Comparison of ENCODE assay signal across 6 cellular contexts in the genomic region with DNA sequence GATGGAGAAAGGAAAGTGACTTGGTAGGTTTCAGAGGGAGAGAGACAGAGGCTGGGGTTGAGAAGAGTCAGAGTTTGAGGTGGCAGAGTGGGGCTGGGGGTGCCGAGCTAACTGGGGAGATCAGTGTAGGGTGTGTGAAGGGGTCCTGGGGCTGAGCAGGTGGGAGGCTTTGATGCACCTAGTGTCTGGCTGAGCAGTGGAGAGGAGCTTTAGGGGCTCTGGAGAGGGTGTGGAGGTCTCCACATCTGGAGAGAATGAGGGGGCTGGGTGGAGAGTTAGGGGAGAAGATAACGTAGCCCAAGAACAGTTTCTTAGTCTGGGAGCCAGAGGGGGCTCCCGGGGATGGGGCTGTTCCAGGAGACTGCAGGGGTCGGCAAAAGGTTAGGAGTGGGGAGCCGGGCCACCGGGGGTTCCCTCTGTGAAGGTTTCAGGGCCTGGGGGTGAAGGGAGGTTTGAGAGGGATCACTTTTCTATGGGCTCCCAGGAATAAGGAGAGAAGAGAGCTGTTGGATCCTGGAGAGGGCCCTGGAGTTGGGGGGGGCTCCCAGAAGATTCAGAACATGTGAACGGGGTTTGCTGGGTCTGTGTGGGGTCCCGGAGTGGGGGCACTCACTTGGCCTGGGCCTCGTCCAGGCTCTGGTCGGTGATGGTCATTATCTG. TPM values are rescaled to one million over a fixed set of nuclear protein-coding genes. Genes with fewer than 3 reads are reported as not detected.
DNase-seq lines count a peak whose midpoint lies in the region; ATAC-seq and TF ChIP-seq lines count a peak whose summit lies in the region.

No MANE protein-coding gene starts in this region.

- no TSS peak for BruUV-seq in IMR-90 (replicated peaks; lab: Mats Ljungman, UMichigan)

- WGBS in IMR-90 (ENCODE audit: extremely low coverage in 2 of 2, insufficient read length in 1 of 2), 2 experiments = 0% methylated on average over 1 of the region's 10 CpGs; no CpG with 5 or more reads in 1 of the 2 experiments

- peak; percentile 1 for ATAC-seq in IMR-90 (ENCODE audit: low read depth)
- ATAC-seq in sciatic nerve = no peak

- H4K8ac ChIP-seq in IMR-90 (ENCODE audit: low read depth in 2 of 2, low read length in 2 of 2) = peak overlapping the region; percentile 76 to 87

- no peaks in the 10 kb centered on the region for H3K9me3 ChIP-seq in IMR-90 (ENCODE audit: control insufficient read depth, insufficient read depth, low read length)

- no peaks in the 10 kb centered on the region for H3K9me3 Mint-ChIP-seq in dendritic cell treated with granulocyte-macrophage colony-stimulating factor and Interleukin-4, amounts not matched to agents 40 ng/mL and 50 ng/mL, for 4 days

- H3K4me2 ChIP-seq in IMR-90 (ENCODE audit: low read depth, low read length) = peak overlapping the region; percentile 85

- CTCF ChIA-PET in IMR-90 (lab: Yijun Ruan, JAX) = no interaction called here

- peak overlapping the region; percentile 95 for H3K4me3 Mint-ChIP-seq in dendritic cell treated with granulocyte-macrophage colony-stimulating factor and Interleukin-4, amounts not matched to agents 40 ng/mL and 50 ng/mL, for 4 days

- H3K27ac ChIP-seq in IMR-90 (ENCODE audit: insufficient read depth, low read length) = peak overlapping the region; percentile 91

- H2BK5ac ChIP-seq in IMR-90 (ENCODE audit: low read depth, low read length, poor library complexity, severe bottlenecking) = peak overlapping the region; percentile 83

- peak overlapping the region; percentile 68 for H3K18ac ChIP-seq in IMR-90 (ENCODE audit: low read depth, low read length)

- no peak for DNase-seq in IMR-90
- DNase-seq in posterior vena cava (ENCODE audit: low spot score) = peak; percentile 75
- DNase-seq in sciatic nerve (ENCODE audit: low spot score) = no peak
- no peak for DNase-seq in islet precursor cell
- DNase-seq in inferior parietal cortex (ENCODE audit: extremely low spot score) = no peak

- peaks cover 76% of the 10 kb centered on the region for H3K4me1 Mint-ChIP-seq in dendritic cell treated with granulocyte-macrophage colony-stimulating factor and Interleukin-4, amounts not matched to agents 40 ng/mL and 50 ng/mL, for 4 days (ENCODE audit: low read depth)

- H3K4ac ChIP-seq in IMR-90 (ENCODE audit: low read depth, low read length) = peak overlapping the region; percentile 97

- H4K20me1 ChIP-seq in IMR-90 (ENCODE audit: insufficient read depth, low read length) = no peaks in the 10 kb centered on the region

- dilution Hi-C loops in IMR-90 (cut with HindIII; ENCODE audit: low sequenced_read_pairs, unreplicated experiment) = no loop called here

- in situ Hi-C loops in IMR-90 (cut with MboI; ENCODE audit: low sequenced_read_pairs) = loop anchor here (25.0 kb wide), 1 partner anchor 773 kb away; the partner anchor contains the start of genes BRD2 and HLA-DMA

- 0 out of 2 replicates have a peak overlapping the region, but pooled peaks have one; percentile 1 for H2BK20ac ChIP-seq in IMR-90 (ENCODE audit: low read depth, low read length)

- peaks cover 19% of the 10 kb centered on the region for H3K9me1 ChIP-seq in IMR-90 (ENCODE audit: insufficient read depth, low read length)

- H3K27me3 ChIP-seq in IMR-90 (ENCODE audit: control insufficient read depth, insufficient read depth, low read length) = no peaks in the 10 kb centered on the region

- H3K4me3 ChIP-seq in IMR-90 (ENCODE audit: insufficient read depth, low read depth, low read length) = peak overlapping the region; percentile 75

- POLR2A ChIA-PET in IMR-90 (lab: Charles Lee; ENCODE audit: unreplicated experiment) = interaction anchor here (1.8 kb wide), 1 partner anchor 12 kb away, joined by 5 read pairs; no protein-coding TSS in a partner anchor

- peak overlapping the region; percentile 41; the same call in 1 of the 3 replicates for H2BK15ac ChIP-seq in IMR-90 (ENCODE audit: low read depth, low read length)

- intact Hi-C loops in IMR-90 (cut with micrococcal nuclease) (loop anchor here (5.0 kb wide), 1 partner anchor 783 kb away; no protein-coding TSS in a partner anchor), posterior vena cava (cut with DNase I) (no loop called here), sciatic nerve (cut with DNase I) (no loop called here)
- intact Hi-C loops in dendritic cell treated with granulocyte-macrophage colony-stimulating factor and Interleukin-4, amounts not matched to agents 40 ng/mL and 50 ng/mL, for 4 days (cut with micrococcal nuclease) = no loop called here

- H2AFZ ChIP-seq in IMR-90 (replicated peaks; ENCODE audit: low read length, poor library complexity) = peak overlapping the region; percentile 67

- peak overlapping the region; percentile 99 for H3K23ac ChIP-seq in IMR-90 (ENCODE audit: low read depth, low read length)

- H4K91ac ChIP-seq in IMR-90 (ENCODE audit: insufficient read depth, low read depth, low read length) = peak overlapping the region; percentile 96

- H3K9ac ChIP-seq in IMR-90 (ENCODE audit: low read depth, low read length) = peak overlapping the region; percentile 99

- no peak for TF ChIP-seq RAD21 in IMR-90 (IDR thresholded peaks at IDR 0.05; ENCODE audit: low read length)

- H2AK5ac ChIP-seq in IMR-90 (ENCODE audit: low read depth, low read length) = peak overlapping the region; percentile 99

- peak overlapping the region; percentile 99 for H3K14ac ChIP-seq in IMR-90 (replicated peaks; ENCODE audit: low read depth, low read length)

- H3K36me3 Mint-ChIP-seq in dendritic cell treated with granulocyte-macrophage colony-stimulating factor and Interleukin-4, amounts not matched to agents 40 ng/mL and 50 ng/mL, for 4 days (ENCODE audit: low read depth) = peaks cover 74% of the 10 kb centered on the region

- no peaks in the 10 kb centered on the region for H3K27me3 Mint-ChIP-seq in dendritic cell treated with granulocyte-macrophage colony-stimulating factor and Interleukin-4, amounts not matched to agents 40 ng/mL and 50 ng/mL, for 4 days

- H2AK9ac ChIP-seq in IMR-90 (replicated peaks; ENCODE audit: low read depth, low read length, poor library complexity) = peak overlapping the region; percentile 88

- H3K36me3 ChIP-seq in IMR-90 (ENCODE audit: control insufficient read depth, insufficient read depth, low read length) = peaks cover 19% of the 10 kb centered on the region

- peak overlapping the region; percentile 93 for H3K27ac Mint-ChIP-seq in dendritic cell treated with granulocyte-macrophage colony-stimulating factor and Interleukin-4, amounts not matched to agents 40 ng/mL and 50 ng/mL, for 4 days

- TF ChIP-seq CTCF in IMR-90 (conservative IDR thresholded peaks at IDR 0.05; ENCODE audit: low read depth, low read length) = no peak

- H2BK120ac ChIP-seq in IMR-90 (ENCODE audit: low read depth, low read length) = peak overlapping the region; percentile 72

- peaks cover 21 to 65% of the 10 kb centered on the region in 2 experiments for H3K79me1 ChIP-seq in IMR-90 (ENCODE audit: low read depth in 1 of 2, low read length in 2 of 2)

- no peak for TF ChIP-seq POLR2A in IMR-90 (IDR thresholded peaks at IDR 0.05; ENCODE audit: low read depth, low read length)

- H3K56ac ChIP-seq in IMR-90 (ENCODE audit: extremely low read depth, insufficient read depth, low read length) = peak overlapping the region; percentile 98

- peak overlapping the region; percentile 65 for H4K5ac ChIP-seq in IMR-90 (ENCODE audit: low read depth, low read length)

- peaks cover 12% of the 10 kb centered on the region for H3K4me1 ChIP-seq in IMR-90 (ENCODE audit: control insufficient read depth, insufficient read depth, low read length)

TF ChIP-seq in IMR-90, 13 proteins besides CTCF, POLR2A, EP300 and RAD21 (continues in another document):
- TF ChIP-seq, protein P1, sequence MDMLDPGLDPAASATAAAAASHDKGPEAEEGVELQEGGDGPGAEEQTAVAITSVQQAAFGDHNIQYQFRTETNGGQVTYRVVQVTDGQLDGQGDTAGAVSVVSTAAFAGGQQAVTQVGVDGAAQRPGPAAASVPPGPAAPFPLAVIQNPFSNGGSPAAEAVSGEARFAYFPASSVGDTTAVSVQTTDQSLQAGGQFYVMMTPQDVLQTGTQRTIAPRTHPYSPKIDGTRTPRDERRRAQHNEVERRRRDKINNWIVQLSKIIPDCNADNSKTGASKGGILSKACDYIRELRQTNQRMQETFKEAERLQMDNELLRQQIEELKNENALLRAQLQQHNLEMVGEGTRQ (IDR thresholded peaks at IDR 0.05; ENCODE audit: low read depth, low read length) = no peak
- TF ChIP-seq BHLHE40 (IDR thresholded peaks at IDR 0.05; ENCODE audit: low read depth, low read length) (no peak), NFE2L2 (IDR thresholded peaks at IDR 0.05; ENCODE audit: low read depth, low read length) (no peak), CHD1 (IDR thresholded peaks at IDR 0.05; ENCODE audit: low read depth, low read length) (no peak), MXI1 (IDR thresholded peaks at IDR 0.05; ENCODE audit: borderline replicate concordance, low read depth, low read length) (no peak), CEBPB (IDR thresholded peaks at IDR 0.05; ENCODE audit: low read depth, low read length) (no peak)

RNA-seq across cellular contexts. Expression of gene PBX2, which starts 0.8 kb away (rescaled TPM):
- total RNA-seq in IMR-90 (2012; rRNA removed) = 13.9 and 17.7 TPM in 2 replicates
- polyA plus RNA-seq in IMR-90 (2012; rRNA removed) = 56.8 and 58.0 TPM in 2 replicates
- polyA plus RNA-seq in IMR-90 (2012; cell fraction: cytosol; rRNA removed) = 28.8 and 42.1 TPM in 2 replicates
- polyA plus RNA-seq in IMR-90 (2012; cell fraction: nucleus; rRNA removed; ENCODE audit: low replicate concordance) = 262 and 270 TPM in 2 replicates
- total RNA-seq in posterior vena cava = 10 to 100 TPM; 49.4 to 53.1 TPM
- 97.7 TPM for total RNA-seq in sciatic nerve

RNA-seq across cellular contexts. Expression of gene GPSM3, which starts 3.2 kb away (rescaled TPM):
- total RNA-seq in IMR-90 (2012; rRNA removed) = 3.0 and 3.9 TPM in 2 replicates
- 9.8 and 12.2 TPM in 2 replicates for polyA plus RNA-seq in IMR-90 (2012; rRNA removed)
- 6.9 and 7.5 TPM in 2 replicates for polyA plus RNA-seq in IMR-90 (2012; cell fraction: cytosol; rRNA removed)
- polyA plus RNA-seq in IMR-90 (2012; cell fraction: nucleus; rRNA removed; ENCODE audit: low replicate concordance) = 6.9 and 8.2 TPM in 2 replicates
- 10 to 100 TPM; 15.4 to 22.1 TPM for total RNA-seq in posterior vena cava
- total RNA-seq in sciatic nerve = 20.5 TPM

RNA-seq across cellular contexts. Expression of gene AGER, which starts 5.2 kb away (rescaled TPM):
- 0.18 and 0.28 TPM in 2 replicates for total RNA-seq in IMR-90 (2012; rRNA removed)
- 4.2 and 4.9 TPM in 2 replicates for polyA plus RNA-seq in IMR-90 (2012; rRNA removed)
- 1.1 and 2.2 TPM in 2 replicates for polyA plus RNA-seq in IMR-90 (2012; cell fraction: cytosol; rRNA removed)
- 30.4 and 52.1 TPM in 2 replicates for polyA plus RNA-seq in IMR-90 (2012; cell fraction: nucleus; rRNA removed; ENCODE audit: low replicate concordance)
- total RNA-seq in posterior vena cava = 1 to 10 TPM; 4.6 to 7.3 TPM
- 13.6 TPM for total RNA-seq in sciatic nerve

RNA-seq across cellular contexts. Expression of gene RNF5, which starts 11.0 kb away (rescaled TPM):
- 18.8 and 28.1 TPM in 2 replicates for total RNA-seq in IMR-90 (2012; rRNA removed)
- polyA plus RNA-seq in IMR-90 (2012; rRNA removed) = 34.1 and 41.4 TPM in 2 replicates
- 33.4 and 41.0 TPM in 2 replicates for polyA plus RNA-seq in IMR-90 (2012; cell fraction: cytosol; rRNA removed)
- 16.1 and 29.7 TPM in 2 replicates for polyA plus RNA-seq in IMR-90 (2012; cell fraction: nucleus; rRNA removed; ENCODE audit: low replicate concordance)
- 10 to 100 TPM; 43.2 to 46.7 TPM for total RNA-seq in posterior vena cava
- 63.8 TPM for total RNA-seq in sciatic nerve

RNA-seq across cellular contexts. Expression of gene AGPAT1, which starts 13.3 kb away (rescaled TPM):
- total RNA-seq in IMR-90 (2012; rRNA removed) (27.2 TPM in 2 replicates), posterior vena cava (10 to 100 TPM; 42.0 to 53.3 TPM), sciatic nerve (59.9 TPM)
- 116 and 126 TPM in 2 replicates for polyA plus RNA-seq in IMR-90 (2012; rRNA removed)
- 104 and 146 TPM in 2 replicates for polyA plus RNA-seq in IMR-90 (2012; cell fraction: cytosol; rRNA removed)
- 76.1 and 123 TPM in 2 replicates for polyA plus RNA-seq in IMR-90 (2012; cell fraction: nucleus; rRNA removed; ENCODE audit: low replicate concordance)
